Comparison of ENCODE assay signal across 1 cellular context in genomic region chr6:43375693-43376092, GRCh38.
A peak's percentile ranks its signal among the peaks of the same experiment; 100 is the strongest.
TF ChIP-seq lines count a peak whose summit lies in the region.

No MANE protein-coding gene starts in this region.

TF ChIP-seq in GM12878, 131 proteins besides CTCF, POLR2A, EP300 and RAD21:
- no peak for TF ChIP-seq SUZ12 (IDR thresholded peaks at IDR 0.05; ENCODE audit: unreplicated experiment)
- TF ChIP-seq FOXK2 (IDR thresholded peaks at IDR 0.05), result no peak
- TF ChIP-seq JUNB (IDR thresholded peaks at IDR 0.05), result peak; percentile 17; the same call in 1 of the 2 replicates
- peak; percentile 35; the same call in 1 of the 2 replicates for TF ChIP-seq MTA2 (IDR thresholded peaks at IDR 0.05; ENCODE audit: low read depth)
- TF ChIP-seq IKZF2 (IDR thresholded peaks at IDR 0.05), result peak in 1 of 2 experiments; percentile 30; a peak in 1 of 4 replicates
- TF ChIP-seq CBFB (IDR thresholded peaks at IDR 0.05; ENCODE audit: low read depth), result 0 out of 2 replicates have a peak, but pooled peaks have one; percentile 31
- TF ChIP-seq RUNX3 (IDR thresholded peaks at IDR 0.05; ENCODE audit: low read length), result peak; percentile 82
